Comparison of ENCODE assay signal across 9 cellular contexts in genomic region chr5:61275841-61276240, GRCh38. TPM values are rescaled to one million over a fixed set of nuclear protein-coding genes. Genes with fewer than 3 reads are reported as not detected.
DNase-seq lines count a peak whose midpoint lies in the region; ATAC-seq and TF ChIP-seq lines count a peak whose summit lies in the region.
"Had no signal": no experiment of that assay in that cellular context is flagged by ENCODE, and none has a peak within 500 bp of the region (broad histone marks: within the 10 kb centered on the region; RNA-seq: fewer than 3 reads in every experiment).

No MANE protein-coding gene starts in this region.

- no peak for TF ChIP-seq POLR2A in stomach (IDR thresholded peaks at IDR 0.05)

- intact Hi-C loops in right cardiac atrium (cut with DNase I) (no loop called here), stomach (cut with DNase I; ENCODE audit: low total_unique reads) (no loop called here)

- no peaks in the 10 kb centered on the region for H3K27me3 Mint-ChIP-seq in T-helper 2 cell treated with Interferon-gamma antibody and Interleukin-4, amounts not matched to agents 5 μg/mL and 100 μg/mL, for 36 hours (ENCODE audit: low read depth)

- TF ChIP-seq EP300 in stomach (IDR thresholded peaks at IDR 0.05), result no peak

- peak overlapping the region; percentile 56 for H3K27ac Mint-ChIP-seq in T-helper 2 cell treated with Interferon-gamma antibody and Interleukin-4, amounts not matched to agents 5 μg/mL and 100 μg/mL, for 36 hours

- H3K9me3 Mint-ChIP-seq in T-helper 2 cell treated with Interferon-gamma antibody and Interleukin-4, amounts not matched to agents 5 μg/mL and 100 μg/mL, for 36 hours, result no peaks in the 10 kb centered on the region

- H3K4me1 ChIP-seq in right cardiac atrium (ENCODE audit: control insufficient read depth, insufficient read depth, low read length) (no peaks in the 10 kb centered on the region), stomach (peaks cover 6 to 46% (median 19%) of the 10 kb centered on the region in 4 donors), BE2C (peaks cover 9% of the 10 kb centered on the region)

- TF ChIP-seq CTCF in stomach (IDR thresholded peaks at IDR 0.05) (no peak), BE2C (IDR thresholded peaks at IDR 0.05; ENCODE audit: low read depth, low read length) (no peak)

- H3K27me3 ChIP-seq in right cardiac atrium (ENCODE audit: control insufficient read depth, insufficient read depth) (no peaks in the 10 kb centered on the region), stomach (no peaks in the 10 kb centered on the region), BE2C (no peaks in the 10 kb centered on the region)

- 56% methylated on average over 8 of the region's 8 CpGs for WGBS in right cardiac atrium
- WGBS in stomach, 5 donors, result 56 to 76% (median 74%) methylated on average over 8 of the region's 8 CpGs

- H3K4me3 ChIP-seq in right cardiac atrium (ENCODE audit: low read length), result no peak overlapping the region
- no peak overlapping the region for H3K4me3 ChIP-seq in stomach
- no peak overlapping the region for H3K4me3 ChIP-seq in BE2C (ENCODE audit: low read depth, low read length)

- H3K27ac ChIP-seq in right cardiac atrium (ENCODE audit: low read length) (no peak overlapping the region), stomach (peak overlapping the region in 3 of 5 donors; percentile 5 to 64 (median 44))
- H3K27ac ChIP-seq: KMS-11 had no signal

- H3K4me1 Mint-ChIP-seq in T-helper 2 cell treated with Interferon-gamma antibody and Interleukin-4, amounts not matched to agents 5 μg/mL and 100 μg/mL, for 36 hours (ENCODE audit: low read depth), result peaks cover 15% of the 10 kb centered on the region

- ATAC-seq in right cardiac atrium (peak; percentile 66 to 70), GM18511 (IDR thresholded peaks at IDR 0.05; ENCODE audit: unreplicated experiment) (no peak)

- H3K36me3 ChIP-seq in stomach (no peaks in the 10 kb centered on the region), BE2C (no peaks in the 10 kb centered on the region)

- H3K36me3 Mint-ChIP-seq in T-helper 2 cell treated with Interferon-gamma antibody and Interleukin-4, amounts not matched to agents 5 μg/mL and 100 μg/mL, for 36 hours (ENCODE audit: low read depth), result peaks cover 4% of the 10 kb centered on the region

- peak overlapping the region; percentile 53 for H3K4me3 Mint-ChIP-seq in T-helper 2 cell treated with Interferon-gamma antibody and Interleukin-4, amounts not matched to agents 5 μg/mL and 100 μg/mL, for 36 hours

- H3K9me3 ChIP-seq in right cardiac atrium (ENCODE audit: control insufficient read depth, low read length) (no peaks in the 10 kb centered on the region), stomach (no peaks in the 10 kb centered on the region), BE2C (no peaks in the 10 kb centered on the region)

- peak; percentile 17 for DNase-seq in T-helper 2 cell treated with Interferon-gamma antibody and Interleukin-4, amounts not matched to agents 5 μg/mL and 100 μg/mL, for 36 hours (ENCODE audit: low spot score)
- DNase-seq in T-helper 2 cell (no peak), right cardiac atrium (peak; percentile 56 to 80 (median 75)), stomach (no peak), BE2C (no peak), NCI-H345 treated with DMSO at 0.1 percent for 48 hours (lab: John Stamatoyannopoulos, UW; ENCODE audit: unreplicated experiment) (no peak)
- DNase-seq in activated CD4-positive, alpha-beta T cell treated with anti-CD3 and anti-CD28 coated beads, Interleukin-2, amount 50 U/mL, for 48 hours, result peak; percentile 23 to 53

RNA-seq across cellular contexts. Expression of gene ZSWIM6, which starts 56.2 kb away (rescaled TPM):
- total RNA-seq in right cardiac atrium, result 1 to 10 TPM; 6.3 to 7.9 (median 7.3) TPM
- 2.5 TPM for polyA plus RNA-seq in right cardiac atrium
- total RNA-seq in stomach, result 10 to 100 TPM; 14.5 to 39.3 (median 24.8) TPM
- 1 to 10 TPM; 2.9 to 4.6 (median 4.3) TPM for polyA plus RNA-seq in stomach
- 7.5 TPM for polyA plus RNA-seq in BE2C (2012; ENCODE audit: insufficient read depth, insufficient read length, low read depth)

Comparison
In these comparisons a context has a peak if more than half of its experiments do, and no peak if none do; other contexts are left out.
1. DNase-seq: peak in T-helper 2 cell treated with Interferon-gamma antibody and Interleukin-4, amounts not matched to agents 5 μg/mL and 100 μg/mL, for 36 hours (single experiment), activated CD4-positive, alpha-beta T cell treated with anti-CD3 and anti-CD28 coated beads, Interleukin-2, amount 50 U/mL, for 48 hours (2 of 2) and right cardiac atrium (3 of 3); none in T-helper 2 cell (0 of 5), stomach (single experiment), BE2C (single experiment) and NCI-H345 treated with DMSO at 0.1 percent for 48 hours (single experiment).